In the genomic region with DNA sequence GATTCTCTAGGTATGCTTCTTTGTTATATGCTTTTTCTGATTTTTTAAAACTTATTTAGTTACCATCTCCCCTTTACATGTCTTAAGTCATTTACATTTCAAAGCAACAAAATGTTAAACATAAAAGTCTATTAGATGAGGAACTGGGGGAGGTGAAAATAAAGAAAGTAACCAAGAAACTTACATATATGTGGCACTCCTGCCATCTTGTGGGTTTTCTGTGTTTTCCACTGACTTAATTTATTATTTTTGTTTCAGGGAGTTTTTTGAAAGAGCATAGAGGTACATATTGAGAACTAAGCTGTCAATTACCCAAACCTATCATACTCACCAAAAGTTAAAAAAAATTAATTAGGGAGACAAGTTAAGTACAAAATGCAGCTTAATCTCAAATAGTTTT, we compare ENCODE assay signal across 15 cellular contexts.
DNase-seq lines count a peak whose midpoint lies in the region; ATAC-seq and TF ChIP-seq lines count a peak whose summit lies in the region.
"Had no signal": no experiment of that assay in that cellular context is flagged by ENCODE, and none has a peak within 500 bp of the region (broad histone marks: within the 10 kb centered on the region; RNA-seq: fewer than 3 reads in every experiment).

No MANE protein-coding gene starts in this region.

- CTCF ChIA-PET in MCF 10A (lab: Yijun Ruan, JAX) (interaction anchor here (0.8 kb wide), 1 partner anchor 220 kb away, joined by 3 read pairs; no protein-coding TSS in a partner anchor), mammary epithelial cell (lab: Charles Lee; ENCODE audit: low non-redundant PET) (no interaction called here), PC-3 (lab: Charles Lee) (interaction anchor here (0.8 kb wide), 1 partner anchor 102 kb away, joined by 3 read pairs; no protein-coding TSS in a partner anchor)
- CTCF ChIA-PET in CD8-positive, alpha-beta T cell (lab: Charles Lee) = no interaction called here

- H3K9ac ChIP-seq in mammary epithelial cell (ENCODE audit: insufficient read depth, low read length) (no peak overlapping the region), PC-3 (ENCODE audit: low read length) (no peak overlapping the region)

- no TSS peak for BruUV-seq in MCF 10A (replicated peaks; lab: Mats Ljungman, UMichigan)
- no TSS peak for BruUV-seq in mammary epithelial cell (replicated peaks; lab: Mats Ljungman, UMichigan)
- BruUV-seq in PC-3 (replicated peaks; lab: Mats Ljungman, UMichigan) = no TSS peak

- H3K4me3 Mint-ChIP-seq in MCF 10A (ENCODE audit: unreplicated experiment) = no peak overlapping the region
- H3K4me3 Mint-ChIP-seq in CD8-positive, alpha-beta T cell = no peak overlapping the region
- H3K4me3 Mint-ChIP-seq: endodermal cell, T-helper 17 cell had no signal

- H4K20me1 ChIP-seq in mammary epithelial cell (ENCODE audit: insufficient read depth, low read length) (no peaks in the 10 kb centered on the region), PC-3 (ENCODE audit: low read length) (no peaks in the 10 kb centered on the region)

- TF ChIP-seq CTCF in MCF 10A (IDR thresholded peaks at IDR 0.05; ENCODE audit: unreplicated experiment) (no peak), mammary epithelial cell (conservative IDR thresholded peaks at IDR 0.05 in 1 of 2, IDR thresholded peaks at IDR 0.05 in 1 of 2; ENCODE audit: extremely low read depth in 1 of 2, insufficient read depth in 1 of 2, low read depth in 1 of 2, low read length in 2 of 2) (no peak), PC-3 (conservative IDR thresholded peaks at IDR 0.05; ENCODE audit: low read depth, low read length) (peak; percentile 41; the same call in 1 of the 2 replicates), fibroblast of pulmonary artery (IDR thresholded peaks at IDR 0.05; ENCODE audit: low read length, missing control alignments) (peak; percentile 13)
- TF ChIP-seq CTCF in CD8-positive, alpha-beta T cell (IDR thresholded peaks at IDR 0.05) = no peak

- DNase-seq in MCF 10A (ENCODE audit: unreplicated experiment) = peak; percentile 18
- DNase-seq in mammary epithelial cell = no peak
- DNase-seq in PC-3 = peak; percentile 20
- DNase-seq in fibroblast of pulmonary artery (ENCODE audit: low read depth) = peak; percentile 63
- peak; percentile 45 for DNase-seq in superior temporal gyrus (ENCODE audit: extremely low spot score)
- no peak for DNase-seq in LoVo (ENCODE audit: low spot score)
- DNase-seq in CD8-positive, alpha-beta T cell = no peak
- DNase-seq: activated naive CD4-positive, alpha-beta T cell treated with anti-CD3 and anti-CD28 coated beads, Interleukin-2, amount 50 U/mL, for 16 hours; DMS79; endodermal cell; ovary; RPMI8226; stimulated activated naive CD4-positive, alpha-beta T cell treated with Interleukin-2 at 50 U/mL for 16 hours; T-helper 17 cell had no signal

- H3K27me3 ChIP-seq in mammary epithelial cell (ENCODE audit: insufficient read depth, low read length) = no peaks in the 10 kb centered on the region
- no peaks in the 10 kb centered on the region for H3K27me3 ChIP-seq in PC-3 (ENCODE audit: low read length)
- no peaks in the 10 kb centered on the region for H3K27me3 ChIP-seq in CD8-positive, alpha-beta T cell (ENCODE audit: insufficient read depth, low read length)
- H3K27me3 ChIP-seq: ovary had no signal

- no peak overlapping the region for H2AFZ ChIP-seq in mammary epithelial cell (ENCODE audit: low read depth, low read length)
- H2AFZ ChIP-seq in PC-3 (ENCODE audit: low read length) = no peak overlapping the region

- H3K9me3 Mint-ChIP-seq in MCF 10A (ENCODE audit: unreplicated experiment) = peaks cover 7% of the 10 kb centered on the region
- peaks cover 7% of the 10 kb centered on the region for H3K9me3 Mint-ChIP-seq in CD8-positive, alpha-beta T cell

- dilution Hi-C loops in mammary epithelial cell (cut with HindIII; ENCODE audit: low sequenced_read_pairs) = no loop called here

- no peaks in the 10 kb centered on the region for H3K9me2 ChIP-seq in PC-3 (replicated peaks; ENCODE audit: low read length)

- H3K27ac ChIP-seq in mammary epithelial cell (ENCODE audit: insufficient read depth, low read depth, low read length) (no peak overlapping the region), PC-3 (ENCODE audit: low read length) (no peak overlapping the region)
- H3K27ac ChIP-seq in CD8-positive, alpha-beta T cell (ENCODE audit: low read depth, low read length) = no peak overlapping the region
- H3K27ac ChIP-seq: ovary had no signal

- H3K4me2 ChIP-seq in mammary epithelial cell (ENCODE audit: insufficient read depth, low read depth, low read length) (no peak overlapping the region), PC-3 (ENCODE audit: low read length) (no peak overlapping the region)

- POLR2A ChIA-PET in MCF 10A (lab: Yijun Ruan, JAX) = interaction anchor here (0.6 to 0.7 kb wide), 2 partner anchors 93 to 1060 kb away, joined by 3 read pairs; no protein-coding TSS in a partner anchor
- POLR2A ChIA-PET in PC-3 (lab: Charles Lee; ENCODE audit: unreplicated experiment) = no interaction called here
- POLR2A ChIA-PET in CD8-positive, alpha-beta T cell (lab: Charles Lee) = no interaction called here

- intact Hi-C loops in MCF 10A (cut with micrococcal nuclease) (no loop called here), mammary epithelial cell (cut with micrococcal nuclease) (no loop called here), PC-3 (cut with micrococcal nuclease) (loop anchor here (1.0 to 5.0 kb wide), 3 partner anchors 108 to 669 kb away; no protein-coding TSS in a partner anchor)
- intact Hi-C loops in CD8-positive, alpha-beta T cell (cut with DNase I, micrococcal nuclease) = loop anchor here in 1 of 2 experiments (10.0 kb wide), 1 partner anchor 221 kb away; no protein-coding TSS in a partner anchor

- ATAC-seq in PC-3 = no peak
- ATAC-seq in GM21529 (IDR thresholded peaks at IDR 0.05; ENCODE audit: unreplicated experiment) = no peak
- ATAC-seq in CD8-positive, alpha-beta T cell = no peak
- ATAC-seq: T-helper 17 cell had no signal

- H3K4me3 ChIP-seq in mammary epithelial cell (replicated peaks in 1 of 3; ENCODE audit: insufficient read depth in 1 of 3, low read depth in 2 of 3, low read length in 3 of 3) (no peak overlapping the region), PC-3 (ENCODE audit: low read length) (no peak overlapping the region), fibroblast of pulmonary artery (replicated peaks; ENCODE audit: low read depth, low read length) (no peak overlapping the region)
- H3K4me3 ChIP-seq in CD8-positive, alpha-beta T cell (ENCODE audit: low read depth, low read length) = no peak overlapping the region
- H3K4me3 ChIP-seq: ovary had no signal

- H3K4me1 ChIP-seq in mammary epithelial cell (ENCODE audit: insufficient read depth, low read length) (no peaks in the 10 kb centered on the region), PC-3 (ENCODE audit: insufficient read depth, low read length) (no peaks in the 10 kb centered on the region)
- H3K4me1 ChIP-seq in CD8-positive, alpha-beta T cell (ENCODE audit: insufficient read depth, low read length) = no peaks in the 10 kb centered on the region

- peaks cover 5% of the 10 kb centered on the region for H3K9me3 ChIP-seq in mammary epithelial cell (replicated peaks; ENCODE audit: insufficient read depth, low read length)
- H3K9me3 ChIP-seq in PC-3 (ENCODE audit: low read length) = peaks cover 11% of the 10 kb centered on the region
- no peaks in the 10 kb centered on the region for H3K9me3 ChIP-seq in CD8-positive, alpha-beta T cell (ENCODE audit: low read length)
- H3K9me3 ChIP-seq: ovary had no signal

- peaks cover 1% of the 10 kb centered on the region for H3K4me1 Mint-ChIP-seq in MCF 10A (ENCODE audit: insufficient read depth, unreplicated experiment)
- no peaks in the 10 kb centered on the region for H3K4me1 Mint-ChIP-seq in CD8-positive, alpha-beta T cell (ENCODE audit: low read depth)
- H3K4me1 Mint-ChIP-seq: endodermal cell, T-helper 17 cell had no signal

- no peaks in the 10 kb centered on the region for H3K36me3 ChIP-seq in mammary epithelial cell (ENCODE audit: insufficient read depth, low read length)
- no peaks in the 10 kb centered on the region for H3K36me3 ChIP-seq in PC-3 (ENCODE audit: low read depth, low read length)
- H3K36me3 ChIP-seq in CD8-positive, alpha-beta T cell (ENCODE audit: insufficient read depth, low read length) = no peaks in the 10 kb centered on the region
- H3K36me3 ChIP-seq: ovary had no signal

- in situ Hi-C loops in mammary epithelial cell (cut with MboI; ENCODE audit: low sequenced_read_pairs in 2 of 2) = no loop called here

- no peaks in the 10 kb centered on the region for H3K27me3 Mint-ChIP-seq in MCF 10A (ENCODE audit: insufficient read depth, unreplicated experiment)
- no peaks in the 10 kb centered on the region for H3K27me3 Mint-ChIP-seq in CD8-positive, alpha-beta T cell (ENCODE audit: low read depth)
- H3K27me3 Mint-ChIP-seq: T-helper 17 cell had no signal

- H3K36me3 Mint-ChIP-seq in MCF 10A (ENCODE audit: insufficient read depth, unreplicated experiment) = no peaks in the 10 kb centered on the region
- no peaks in the 10 kb centered on the region for H3K36me3 Mint-ChIP-seq in CD8-positive, alpha-beta T cell

- no peak overlapping the region for H3K27ac Mint-ChIP-seq in MCF 10A (ENCODE audit: low read depth, unreplicated experiment)
- no peak overlapping the region for H3K27ac Mint-ChIP-seq in CD8-positive, alpha-beta T cell
- H3K27ac Mint-ChIP-seq: endodermal cell, T-helper 17 cell had no signal

- H3F3A ChIP-seq in PC-3 (ENCODE audit: low read length, unreplicated experiment) = no peaks in the 10 kb centered on the region

- H3K79me2 ChIP-seq in mammary epithelial cell (ENCODE audit: insufficient read depth, low read length) = no peaks in the 10 kb centered on the region
- H3K79me2 ChIP-seq in PC-3 (ENCODE audit: low read length) = no peaks in the 10 kb centered on the region

Comparison
In these comparisons a context has a peak if more than half of its experiments do, and no peak if none do; other contexts are left out.
1. DNase-seq: peak in MCF 10A (single experiment), PC-3 (single experiment), fibroblast of pulmonary artery (single experiment) and superior temporal gyrus (single experiment); none in mammary epithelial cell (single experiment), LoVo (single experiment) and CD8-positive, alpha-beta T cell (0 of 7).
2. CTCF ChIA-PET loops: an anchor here in MCF 10A (0.8 kb wide) and PC-3 (0.8 kb wide); none called in mammary epithelial cell and CD8-positive, alpha-beta T cell.
3. CTCF ChIP-seq: peak in PC-3 (single experiment) and fibroblast of pulmonary artery (single experiment); none in MCF 10A (single experiment), mammary epithelial cell (0 of 2) and CD8-positive, alpha-beta T cell (single experiment).